Comparison of ENCODE assay signal across 9 cellular contexts in genomic region chr7:86963599-86964230, GRCh38.
DNase-seq lines count a peak whose midpoint lies in the region; ATAC-seq and TF ChIP-seq lines count a peak whose summit lies in the region.
"Had no signal": no experiment of that assay in that cellular context is flagged by ENCODE, and none has a peak within 500 bp of the region (broad histone marks: within the 10 kb centered on the region; RNA-seq: fewer than 3 reads in every experiment).

No MANE protein-coding gene starts in this region.

- no peak overlapping the region for H3K4me3 Mint-ChIP-seq in activated CD8-positive, alpha-beta T cell treated with anti-CD3 and anti-CD28 coated beads for 36 hours
- H3K4me3 Mint-ChIP-seq in activated CD8-positive, alpha-beta T cell treated with anti-CD3 and anti-CD28 coated beads, Interleukin-2, amount 10 ng/mL, durations not matched to agents 7 days and 5 days, result no peak overlapping the region
- H3K4me3 Mint-ChIP-seq in stimulated activated effector memory CD8-positive, alpha-beta T cell treated with anti-CD3 and anti-CD28 coated beads, Interleukin-12 subunit alpha, Interleukin-12 subunit beta, amount 100 ng/mL, for 72 hours, result no peak overlapping the region
- H3K4me3 Mint-ChIP-seq: T-helper 2 cell treated with Interferon-gamma antibody and Interleukin-4, amounts not matched to agents 5 μg/mL and 100 μg/mL, for 36 hours had no signal

- H3F3A ChIP-seq in MM.1S (ENCODE audit: insufficient read depth, low read length), result no peaks in the 10 kb centered on the region

- H3K9ac ChIP-seq in MM.1S (ENCODE audit: low read length), result no peak overlapping the region

- DNase-seq in activated CD8-positive, alpha-beta T cell treated with anti-CD3 and anti-CD28 coated beads for 36 hours, result peak; percentile 33
- no peak for DNase-seq in activated CD8-positive, alpha-beta T cell treated with anti-CD3 and anti-CD28 coated beads, Interleukin-2, amount 10 ng/mL, durations not matched to agents 7 days and 5 days
- DNase-seq in MM.1S, result no peak
- DNase-seq in stimulated activated effector memory CD8-positive, alpha-beta T cell treated with anti-CD3 and anti-CD28 coated beads, Interleukin-12 subunit alpha, Interleukin-12 subunit beta, amount 100 ng/mL, for 72 hours (ENCODE audit: low spot score in 2 of 2), result no peak
- DNase-seq in putamen (ENCODE audit: low spot score), result no peak
- DNase-seq in CD1c-positive myeloid dendritic cell (ENCODE audit: extremely low spot score), result no peak
- DNase-seq in suprapubic skin (ENCODE audit: low spot score in 2 of 2), result no peak

- no peak overlapping the region for H3K27ac Mint-ChIP-seq in activated CD8-positive, alpha-beta T cell treated with anti-CD3 and anti-CD28 coated beads for 36 hours
- H3K27ac Mint-ChIP-seq in activated CD8-positive, alpha-beta T cell treated with anti-CD3 and anti-CD28 coated beads, Interleukin-2, amount 10 ng/mL, durations not matched to agents 7 days and 5 days, result no peak overlapping the region
- H3K27ac Mint-ChIP-seq in stimulated activated effector memory CD8-positive, alpha-beta T cell treated with anti-CD3 and anti-CD28 coated beads, Interleukin-12 subunit alpha, Interleukin-12 subunit beta, amount 100 ng/mL, for 72 hours, result no peak overlapping the region
- H3K27ac Mint-ChIP-seq: T-helper 2 cell treated with Interferon-gamma antibody and Interleukin-4, amounts not matched to agents 5 μg/mL and 100 μg/mL, for 36 hours had no signal

- peaks cover 3% of the 10 kb centered on the region for H3K36me3 Mint-ChIP-seq in activated CD8-positive, alpha-beta T cell treated with anti-CD3 and anti-CD28 coated beads for 36 hours (ENCODE audit: low read depth)
- no peaks in the 10 kb centered on the region for H3K36me3 Mint-ChIP-seq in activated CD8-positive, alpha-beta T cell treated with anti-CD3 and anti-CD28 coated beads, Interleukin-2, amount 10 ng/mL, durations not matched to agents 7 days and 5 days (ENCODE audit: low read depth)
- no peaks in the 10 kb centered on the region for H3K36me3 Mint-ChIP-seq in stimulated activated effector memory CD8-positive, alpha-beta T cell treated with anti-CD3 and anti-CD28 coated beads, Interleukin-12 subunit alpha, Interleukin-12 subunit beta, amount 100 ng/mL, for 72 hours

- no peak overlapping the region for H2AFZ ChIP-seq in MM.1S (ENCODE audit: low read length)

- no peak for TF ChIP-seq EP300 in suprapubic skin (IDR thresholded peaks at IDR 0.05)

- intact Hi-C loops in activated CD8-positive, alpha-beta T cell treated with anti-CD3 and anti-CD28 coated beads for 36 hours (cut with micrococcal nuclease), result no loop called here

- no peaks in the 10 kb centered on the region for H3K9me3 ChIP-seq in MM.1S (replicated peaks; ENCODE audit: insufficient read depth, low read length)
- no peaks in the 10 kb centered on the region for H3K9me3 ChIP-seq in suprapubic skin

- peaks cover 4% of the 10 kb centered on the region for H3K4me1 Mint-ChIP-seq in activated CD8-positive, alpha-beta T cell treated with anti-CD3 and anti-CD28 coated beads for 36 hours (ENCODE audit: low read depth)
- H3K4me1 Mint-ChIP-seq in activated CD8-positive, alpha-beta T cell treated with anti-CD3 and anti-CD28 coated beads, Interleukin-2, amount 10 ng/mL, durations not matched to agents 7 days and 5 days (ENCODE audit: low read depth), result no peaks in the 10 kb centered on the region
- H3K4me1 Mint-ChIP-seq in stimulated activated effector memory CD8-positive, alpha-beta T cell treated with anti-CD3 and anti-CD28 coated beads, Interleukin-12 subunit alpha, Interleukin-12 subunit beta, amount 100 ng/mL, for 72 hours, result no peaks in the 10 kb centered on the region

- no peak overlapping the region for H3K4me3 ChIP-seq in MM.1S (ENCODE audit: low read length)
- no peak overlapping the region for H3K4me3 ChIP-seq in suprapubic skin

- POLR2A ChIA-PET in activated CD8-positive, alpha-beta T cell treated with anti-CD3 and anti-CD28 coated beads for 36 hours (lab: Charles Lee), result interaction anchor here (0.5 kb wide), 1 partner anchor 185 kb away, joined by 3 read pairs; no protein-coding TSS in a partner anchor
- POLR2A ChIA-PET in activated CD8-positive, alpha-beta T cell treated with anti-CD3 and anti-CD28 coated beads, Interleukin-2, amount 10 ng/mL, durations not matched to agents 7 days and 5 days (lab: Charles Lee), result no interaction called here

- no peak for TF ChIP-seq POLR2A in suprapubic skin (IDR thresholded peaks at IDR 0.05)

- no peaks in the 10 kb centered on the region for H3K9me2 ChIP-seq in MM.1S (replicated peaks; ENCODE audit: insufficient read depth, low read length)

- CTCF ChIA-PET in activated CD8-positive, alpha-beta T cell treated with anti-CD3 and anti-CD28 coated beads for 36 hours (lab: Charles Lee), result interaction anchor here (1.5 kb wide), 1 partner anchor 36 kb away, joined by 4 read pairs; no protein-coding TSS in a partner anchor
- CTCF ChIA-PET in activated CD8-positive, alpha-beta T cell treated with anti-CD3 and anti-CD28 coated beads, Interleukin-2, amount 10 ng/mL, durations not matched to agents 7 days and 5 days (lab: Charles Lee), result no interaction called here

- 75% methylated on average over 2 of the region's 2 CpGs for WGBS in suprapubic skin

- peak; percentile 82 for ATAC-seq in activated CD8-positive, alpha-beta T cell treated with anti-CD3 and anti-CD28 coated beads for 36 hours
- no peak for ATAC-seq in activated CD8-positive, alpha-beta T cell treated with anti-CD3 and anti-CD28 coated beads, Interleukin-2, amount 10 ng/mL, durations not matched to agents 7 days and 5 days
- peak; percentile 92 for ATAC-seq in HG02610 (IDR thresholded peaks at IDR 0.05; ENCODE audit: unreplicated experiment)
- peak; percentile 91 for ATAC-seq in stimulated activated effector memory CD8-positive, alpha-beta T cell treated with anti-CD3 and anti-CD28 coated beads, Interleukin-12 subunit alpha, Interleukin-12 subunit beta, amount 100 ng/mL, for 72 hours

- H3K27me3 ChIP-seq in MM.1S (replicated peaks; ENCODE audit: insufficient read depth, low read length) (no peaks in the 10 kb centered on the region), suprapubic skin (no peaks in the 10 kb centered on the region)

- peak overlapping the region; percentile 6; the same call in 1 of the 2 replicates for H3K27ac ChIP-seq in MM.1S (ENCODE audit: low read length)
- H3K27ac ChIP-seq in suprapubic skin, result no peak overlapping the region

- H3K36me3 ChIP-seq in MM.1S (replicated peaks; ENCODE audit: insufficient read depth, low read length) (no peaks in the 10 kb centered on the region), suprapubic skin (no peaks in the 10 kb centered on the region)

- H3K79me2 ChIP-seq in MM.1S (ENCODE audit: low read length), result no peaks in the 10 kb centered on the region

- H3K9me3 Mint-ChIP-seq in activated CD8-positive, alpha-beta T cell treated with anti-CD3 and anti-CD28 coated beads for 36 hours, result no peaks in the 10 kb centered on the region
- no peaks in the 10 kb centered on the region for H3K9me3 Mint-ChIP-seq in activated CD8-positive, alpha-beta T cell treated with anti-CD3 and anti-CD28 coated beads, Interleukin-2, amount 10 ng/mL, durations not matched to agents 7 days and 5 days (ENCODE audit: insufficient read depth)
- H3K9me3 Mint-ChIP-seq in stimulated activated effector memory CD8-positive, alpha-beta T cell treated with anti-CD3 and anti-CD28 coated beads, Interleukin-12 subunit alpha, Interleukin-12 subunit beta, amount 100 ng/mL, for 72 hours, result no peaks in the 10 kb centered on the region
- H3K9me3 Mint-ChIP-seq: T-helper 2 cell treated with Interferon-gamma antibody and Interleukin-4, amounts not matched to agents 5 μg/mL and 100 μg/mL, for 36 hours had no signal

- H3K4me2 ChIP-seq in MM.1S (ENCODE audit: low read depth, low read length), result no peak overlapping the region

- TF ChIP-seq CTCF in activated CD8-positive, alpha-beta T cell treated with anti-CD3 and anti-CD28 coated beads for 36 hours (IDR thresholded peaks at IDR 0.05), result no peak
- TF ChIP-seq CTCF in MM.1S (IDR thresholded peaks at IDR 0.05; ENCODE audit: low read length) (no peak), suprapubic skin (IDR thresholded peaks at IDR 0.05) (no peak)

- H3K4me1 ChIP-seq in MM.1S (ENCODE audit: low read length) (peaks cover 9% of the 10 kb centered on the region), suprapubic skin (no peaks in the 10 kb centered on the region)

- H3K27me3 Mint-ChIP-seq in activated CD8-positive, alpha-beta T cell treated with anti-CD3 and anti-CD28 coated beads for 36 hours, result peaks cover 6% of the 10 kb centered on the region
- H3K27me3 Mint-ChIP-seq in activated CD8-positive, alpha-beta T cell treated with anti-CD3 and anti-CD28 coated beads, Interleukin-2, amount 10 ng/mL, durations not matched to agents 7 days and 5 days (ENCODE audit: low read depth), result no peaks in the 10 kb centered on the region

- no peaks in the 10 kb centered on the region for H4K20me1 ChIP-seq in MM.1S (ENCODE audit: insufficient read depth, low read length)
